9 cellular contexts compared by ENCODE assay signal in genomic region chr17:43418441-43419374, GRCh38. TPM values are rescaled to one million over a fixed set of nuclear protein-coding genes. Genes with fewer than 3 reads are reported as not detected.
DNase-seq lines count a peak whose midpoint lies in the region; ATAC-seq and TF ChIP-seq lines count a peak whose summit lies in the region.
"Had no signal": no experiment of that assay in that cellular context is flagged by ENCODE, and none has a peak within 500 bp of the region (broad histone marks: within the 10 kb centered on the region; RNA-seq: fewer than 3 reads in every experiment).

No MANE protein-coding gene starts in this region.

- no peaks in the 10 kb centered on the region for H3K9me3 ChIP-seq in spleen

- no peak for TF ChIP-seq POLR2A in spleen (IDR thresholded peaks at IDR 0.05)

- H3K9me3 Mint-ChIP-seq in activated CD8-positive, alpha-beta memory T cell treated with anti-CD3 and anti-CD28 coated beads, Interleukin-2, amount 10 ng/mL, durations not matched to agents 7 days and 5 days (ENCODE audit: low read depth), result no peaks in the 10 kb centered on the region
- H3K9me3 Mint-ChIP-seq: stimulated activated naive CD8-positive, alpha-beta T cell treated with anti-CD3 and anti-CD28 coated beads, Interleukin-15, Interleukin-2, amounts not matched to agents 100 ng/mL and 50 ng/mL, for 24 hours had no signal

- H3K4me3 Mint-ChIP-seq in activated CD8-positive, alpha-beta memory T cell treated with anti-CD3 and anti-CD28 coated beads, Interleukin-2, amount 10 ng/mL, durations not matched to agents 7 days and 5 days, result no peak overlapping the region
- H3K4me3 Mint-ChIP-seq: stimulated activated naive CD8-positive, alpha-beta T cell treated with anti-CD3 and anti-CD28 coated beads, Interleukin-15, Interleukin-2, amounts not matched to agents 100 ng/mL and 50 ng/mL, for 24 hours had no signal

- no peaks in the 10 kb centered on the region for H3K4me1 Mint-ChIP-seq in activated CD8-positive, alpha-beta memory T cell treated with anti-CD3 and anti-CD28 coated beads, Interleukin-2, amount 10 ng/mL, durations not matched to agents 7 days and 5 days

- H3K27me3 Mint-ChIP-seq in activated CD8-positive, alpha-beta memory T cell treated with anti-CD3 and anti-CD28 coated beads, Interleukin-2, amount 10 ng/mL, durations not matched to agents 7 days and 5 days, result peaks cover 28% of the 10 kb centered on the region

- WGBS in spleen, 5 donors, result 54 to 62% (median 60%) methylated on average over 18 of the region's 18 CpGs

- H3K27me3 ChIP-seq in spleen (replicated peaks in 1 of 7), result peaks cover 0 to 33% (median 0%) of the 10 kb centered on the region in 7 donors

- CTCF ChIA-PET in activated CD8-positive, alpha-beta memory T cell treated with anti-CD3 and anti-CD28 coated beads, Interleukin-2, amount 10 ng/mL, durations not matched to agents 7 days and 5 days (lab: Charles Lee), result interaction anchor here (1.1 to 1.8 kb wide), 2 partner anchors 19 to 65 kb away, joined by 3 to 4 read pairs; partner anchors contain the start of genes ARL4D and DHX8

- H3K27ac ChIP-seq in spleen, result peak overlapping the region in 5 of 8 donors; percentile 8 to 57 (median 46)

- no peak overlapping the region for H3K27ac Mint-ChIP-seq in activated CD8-positive, alpha-beta memory T cell treated with anti-CD3 and anti-CD28 coated beads, Interleukin-2, amount 10 ng/mL, durations not matched to agents 7 days and 5 days
- H3K27ac Mint-ChIP-seq: stimulated activated naive CD8-positive, alpha-beta T cell treated with anti-CD3 and anti-CD28 coated beads, Interleukin-15, Interleukin-2, amounts not matched to agents 100 ng/mL and 50 ng/mL, for 24 hours had no signal

- no peak for TF ChIP-seq CTCF in spleen (IDR thresholded peaks at IDR 0.05 in 8 of 11, conservative IDR thresholded peaks at IDR 0.05 in 3 of 11)

- ATAC-seq in Right ventricle myocardium superior (ENCODE audit: poor library complexity), result peak; percentile 75
- ATAC-seq in HG02623 (IDR thresholded peaks at IDR 0.05; ENCODE audit: unreplicated experiment), result no peak
- no peak for ATAC-seq in activated CD8-positive, alpha-beta memory T cell treated with anti-CD3 and anti-CD28 coated beads, Interleukin-2, amount 10 ng/mL, durations not matched to agents 7 days and 5 days
- no peak for ATAC-seq in HG02763 (IDR thresholded peaks at IDR 0.05; ENCODE audit: unreplicated experiment)

- H3K4me1 ChIP-seq in spleen, result peaks cover 0 to 22% (median 2%) of the 10 kb centered on the region in 6 donors

- DNase-seq in DMS53 treated with DMSO at 0.1 percent for 48 hours (lab: John Stamatoyannopoulos, UW; ENCODE audit: unreplicated experiment) (peak; percentile 67), NCI-H146 (lab: John Stamatoyannopoulos, UW) (peak; percentile 72), UCSD-AML1 (lab: John Stamatoyannopoulos, UW; ENCODE audit: unreplicated experiment) (peak; percentile 36), Right ventricle myocardium superior (peak; percentile 70), spleen (no peak)
- no peak for DNase-seq in activated CD8-positive, alpha-beta memory T cell treated with anti-CD3 and anti-CD28 coated beads, Interleukin-2, amount 10 ng/mL, durations not matched to agents 7 days and 5 days

- H3K4me3 ChIP-seq in spleen, result no peak overlapping the region

- H3K36me3 ChIP-seq in spleen, result no peaks in the 10 kb centered on the region

- intact Hi-C loops in Right ventricle myocardium superior (cut with DNase I) (no loop called here), spleen (cut with DNase I; ENCODE audit: low total_unique reads) (no loop called here)

- no peaks in the 10 kb centered on the region for H3K36me3 Mint-ChIP-seq in activated CD8-positive, alpha-beta memory T cell treated with anti-CD3 and anti-CD28 coated beads, Interleukin-2, amount 10 ng/mL, durations not matched to agents 7 days and 5 days

RNA-seq across cellular contexts. Expression of gene ARL4D, which starts 19.9 kb away (rescaled TPM):
- total RNA-seq in Right ventricle myocardium superior (7.0 TPM), spleen (10 to 100 TPM in 6 of 7 donors, 1 to 10 TPM in 1; 9.9 to 30.4 (median 18.6) TPM)
- polyA plus RNA-seq in spleen, result 1 to 10 TPM; 4.6 to 9.6 (median 7.2) TPM
- 1 to 10 TPM; 2.5 to 3.2 TPM for total RNA-seq in activated CD8-positive, alpha-beta memory T cell treated with anti-CD3 and anti-CD28 coated beads, Interleukin-2, amount 10 ng/mL, durations not matched to agents 7 days and 5 days

Comparison
In these comparisons a context has a peak if more than half of its experiments do, and no peak if none do; other contexts are left out.
1. DNase-seq: peak in DMS53 treated with DMSO at 0.1 percent for 48 hours (single experiment), NCI-H146 (single experiment), UCSD-AML1 (single experiment) and Right ventricle myocardium superior (single experiment); none in spleen (single experiment) and activated CD8-positive, alpha-beta memory T cell treated with anti-CD3 and anti-CD28 coated beads, Interleukin-2, amount 10 ng/mL, durations not matched to agents 7 days and 5 days (single experiment).